Comparison of ENCODE assay signal across 2 cellular contexts in the genomic region with DNA sequence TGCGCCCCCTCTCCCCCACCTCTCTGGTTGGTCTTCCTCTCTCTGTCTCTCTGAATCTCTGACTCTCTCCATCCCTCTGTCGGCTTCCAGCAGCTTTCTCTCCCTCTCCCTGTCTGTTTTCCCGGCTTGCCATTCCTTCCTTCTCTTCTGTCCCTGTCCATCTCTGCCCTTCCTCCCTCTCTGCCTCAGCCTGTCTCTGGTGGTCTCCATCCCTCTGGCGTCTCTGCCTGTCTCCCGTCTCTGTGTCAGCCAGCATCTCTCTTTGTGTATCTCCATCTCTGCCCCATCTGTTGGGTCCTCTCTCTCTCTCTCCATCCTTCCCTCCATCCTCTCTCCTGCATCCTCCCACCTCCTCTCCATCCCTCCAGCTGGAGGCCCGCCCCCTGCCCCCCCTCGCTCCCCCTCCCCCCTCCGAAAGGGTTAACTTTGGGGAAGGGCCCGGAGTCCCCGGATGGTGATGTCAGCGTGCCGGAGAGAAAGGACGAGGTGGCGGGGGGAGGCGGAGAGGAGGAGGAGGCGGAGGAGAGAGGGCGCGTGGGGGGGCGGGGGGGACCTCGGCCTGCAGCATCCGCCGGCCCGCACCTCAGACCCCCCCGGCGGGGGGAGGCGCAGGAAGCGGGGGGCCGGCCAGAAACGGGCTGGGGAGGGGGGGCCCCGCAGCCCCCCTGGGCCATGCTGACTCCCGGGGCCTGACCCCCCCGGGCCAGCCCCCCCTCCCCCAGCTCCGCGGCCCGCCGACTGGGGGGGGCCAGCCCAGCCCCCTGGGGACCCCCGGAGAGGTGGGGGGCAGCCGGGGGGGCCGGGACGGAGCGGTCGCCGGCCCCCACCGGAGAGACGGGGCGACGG.
TF ChIP-seq lines count a peak whose summit lies in the region.

A gene (plus strand): TSS at position 450 of the 846 bp plus-strand sequence. CDS start 446 bp downstream, outside the sequence.

TF ChIP-seq in endothelial cell of umbilical vein, 7 proteins besides CTCF, POLR2A, EP300 and RAD21:
- TF ChIP-seq, protein P1, sequence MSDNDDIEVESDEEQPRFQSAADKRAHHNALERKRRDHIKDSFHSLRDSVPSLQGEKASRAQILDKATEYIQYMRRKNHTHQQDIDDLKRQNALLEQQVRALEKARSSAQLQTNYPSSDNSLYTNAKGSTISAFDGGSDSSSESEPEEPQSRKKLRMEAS (IDR thresholded peaks at IDR 0.05; ENCODE audit: insufficient read depth, insufficient read length): no peak
- TF ChIP-seq EZH2 (IDR thresholded peaks at IDR 0.05; ENCODE audit: borderline replicate concordance, low read depth, low read length, severe bottlenecking) (peak; percentile 58), FOS (IDR thresholded peaks at IDR 0.05; ENCODE audit: borderline replicate concordance, insufficient read depth, low read length) (no peak), JUN (IDR thresholded peaks at IDR 0.05; ENCODE audit: borderline replicate concordance, insufficient read depth, insufficient read length, low read depth) (no peak), POLR2AphosphoS5 (IDR thresholded peaks at IDR 0.05; ENCODE audit: insufficient read depth, low read depth, low read length) (no peak)
TF ChIP-seq in endothelial cell of umbilical vein: peak in this region for 1.

TF ChIP-seq in neural cell, 6 proteins besides CTCF, POLR2A, EP300 and RAD21:
- TF ChIP-seq POLR2AphosphoS5 (IDR thresholded peaks at IDR 0.05): peak; percentile 83
- TF ChIP-seq EZH2 (IDR thresholded peaks at IDR 0.05; ENCODE audit: borderline replicate concordance, insufficient read depth, low read length, poor library complexity, severe bottlenecking): no peak
- TF ChIP-seq, protein P2, sequence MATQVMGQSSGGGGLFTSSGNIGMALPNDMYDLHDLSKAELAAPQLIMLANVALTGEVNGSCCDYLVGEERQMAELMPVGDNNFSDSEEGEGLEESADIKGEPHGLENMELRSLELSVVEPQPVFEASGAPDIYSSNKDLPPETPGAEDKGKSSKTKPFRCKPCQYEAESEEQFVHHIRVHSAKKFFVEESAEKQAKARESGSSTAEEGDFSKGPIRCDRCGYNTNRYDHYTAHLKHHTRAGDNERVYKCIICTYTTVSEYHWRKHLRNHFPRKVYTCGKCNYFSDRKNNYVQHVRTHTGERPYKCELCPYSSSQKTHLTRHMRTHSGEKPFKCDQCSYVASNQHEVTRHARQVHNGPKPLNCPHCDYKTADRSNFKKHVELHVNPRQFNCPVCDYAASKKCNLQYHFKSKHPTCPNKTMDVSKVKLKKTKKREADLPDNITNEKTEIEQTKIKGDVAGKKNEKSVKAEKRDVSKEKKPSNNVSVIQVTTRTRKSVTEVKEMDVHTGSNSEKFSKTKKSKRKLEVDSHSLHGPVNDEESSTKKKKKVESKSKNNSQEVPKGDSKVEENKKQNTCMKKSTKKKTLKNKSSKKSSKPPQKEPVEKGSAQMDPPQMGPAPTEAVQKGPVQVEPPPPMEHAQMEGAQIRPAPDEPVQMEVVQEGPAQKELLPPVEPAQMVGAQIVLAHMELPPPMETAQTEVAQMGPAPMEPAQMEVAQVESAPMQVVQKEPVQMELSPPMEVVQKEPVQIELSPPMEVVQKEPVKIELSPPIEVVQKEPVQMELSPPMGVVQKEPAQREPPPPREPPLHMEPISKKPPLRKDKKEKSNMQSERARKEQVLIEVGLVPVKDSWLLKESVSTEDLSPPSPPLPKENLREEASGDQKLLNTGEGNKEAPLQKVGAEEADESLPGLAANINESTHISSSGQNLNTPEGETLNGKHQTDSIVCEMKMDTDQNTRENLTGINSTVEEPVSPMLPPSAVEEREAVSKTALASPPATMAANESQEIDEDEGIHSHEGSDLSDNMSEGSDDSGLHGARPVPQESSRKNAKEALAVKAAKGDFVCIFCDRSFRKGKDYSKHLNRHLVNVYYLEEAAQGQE (IDR thresholded peaks at IDR 0.05; ENCODE audit: borderline replicate concordance): peak; percentile 42
- TF ChIP-seq MXI1 (conservative IDR thresholded peaks at IDR 0.05; ENCODE audit: poor library complexity, severe bottlenecking): no peak
- TF ChIP-seq TAF1 (IDR thresholded peaks at IDR 0.05; ENCODE audit: low read depth): no peak
- TF ChIP-seq SMC3 (conservative IDR thresholded peaks at IDR 0.05; ENCODE audit: poor library complexity): peak; percentile 34
